19 cellular contexts compared by ENCODE assay signal in the genomic region with DNA sequence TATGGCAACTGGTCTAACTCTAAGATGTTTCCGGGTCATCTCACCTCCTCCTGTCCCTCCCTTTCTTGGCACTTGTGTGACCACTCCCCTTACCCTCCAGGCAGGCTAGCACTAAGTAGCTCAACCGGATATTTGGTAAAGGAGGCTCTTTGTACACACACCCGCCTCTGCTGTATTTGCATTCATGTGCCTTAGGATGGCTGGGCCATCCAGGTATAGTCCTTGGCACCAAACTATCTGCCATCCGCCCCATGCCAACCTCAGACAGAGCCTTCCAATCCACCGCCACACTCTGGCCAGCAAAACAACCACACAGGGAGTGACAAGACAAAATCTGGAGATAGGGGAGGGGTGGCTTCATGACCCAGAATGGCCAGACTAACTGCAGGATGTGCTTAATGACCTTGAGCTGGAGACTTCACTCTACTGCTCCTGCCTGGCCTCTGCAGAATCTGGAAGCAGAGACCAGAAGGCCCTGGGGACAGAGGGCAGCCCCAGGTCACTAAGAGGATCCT. TPM values are rescaled to one million over a fixed set of nuclear protein-coding genes. Genes with fewer than 3 reads are reported as not detected.
A peak's percentile ranks its signal among the peaks of the same experiment; 100 is the strongest.
DNase-seq lines count a peak whose midpoint lies in the region; ATAC-seq, FAIRE-seq and TF ChIP-seq lines count a peak whose summit lies in the region.
"Had no signal": no experiment of that assay in that cellular context is flagged by ENCODE, and none has a peak within 500 bp of the region (broad histone marks: within the 10 kb centered on the region; RNA-seq: fewer than 3 reads in every experiment).

No MANE protein-coding gene starts in this region.

- no peak overlapping the region for H3K27ac Mint-ChIP-seq in natural killer cell
- H3K27ac Mint-ChIP-seq: activated CD4-positive, alpha-beta T cell treated with anti-CD3 and anti-CD28 coated beads, Interleukin-2, amount 10 ng/mL, durations not matched to agents 24 days and 14 days; activated T-helper 1 cell treated with anti-CD3 and anti-CD28 coated beads, Interleukin-12 subunit alpha, Interleukin-12 subunit beta, Interleukin-2, Interleukin-4 antibody, amounts not matched to agents 30 ng/mL and 10 ng/mL and 1 ng/mL, durations not matched to agents 14 hours and 24 hours and 36 hours; T-helper 2 cell treated with Interferon-gamma antibody and Interleukin-4, amounts not matched to agents 5 μg/mL and 100 μg/mL, for 36 hours had no signal

- no peaks in the 10 kb centered on the region for H3K36me3 ChIP-seq in K562 (ENCODE audit: control insufficient read depth, insufficient read depth, low read length)
- H3K36me3 ChIP-seq: neutrophil, right lobe of liver had no signal

- peak; percentile 23 for DNase-seq in A172 (ENCODE audit: low spot score)
- peak; percentile 92 for DNase-seq in LNCaP clone FGC (ENCODE audit: low read depth)
- DNase-seq in K562 (ENCODE audit: extremely low read depth in 1 of 4, low spot score in 3 of 4) = no peak
- no peak for DNase-seq in natural killer cell
- DNase-seq in NCI-H1048 (lab: John Stamatoyannopoulos, UW) = no peak
- no peak for DNase-seq in activated T-cell treated with anti-CD3 and anti-CD28 coated beads, Interleukin-2, amount 50 U/mL, for 4 hours
- DNase-seq in stimulated activated naive CD8-positive, alpha-beta T cell treated with anti-CD3 and anti-CD28 coated beads, Interleukin-15, Interleukin-2, amounts not matched to agents 100 U/mL and 50 U/mL, for 24 hours = no peak
- DNase-seq: activated CD4-positive, alpha-beta T cell treated with anti-CD3 and anti-CD28 coated beads, Interleukin-2, amount 10 ng/mL, durations not matched to agents 24 days and 14 days; amniotic stem cell; mesendoderm; NCI-H2107; SHP77; trophoblast cell had no signal

- TF ChIP-seq POLR2A in K562 (conservative IDR thresholded peaks at IDR 0.05) = no peak

- H3K79me2 ChIP-seq in K562 (ENCODE audit: control insufficient read depth, insufficient read depth, low read length) = no peaks in the 10 kb centered on the region

- BruUV-seq in K562 (replicated peaks; lab: Mats Ljungman, UMichigan) = no TSS peak

- ATAC-seq in K562 = peak; percentile 35; the same call in 1 of the 3 replicates
- peak in 2 of 3 donors; percentile 34 to 67 for ATAC-seq in natural killer cell
- ATAC-seq in activated T-cell treated with anti-CD3 and anti-CD28 coated beads, Interleukin-2, amount 50 U/mL, for 4 hours = no peak
- no peak for ATAC-seq in stimulated activated naive CD8-positive, alpha-beta T cell treated with anti-CD3 and anti-CD28 coated beads, Interleukin-15, Interleukin-2, amounts not matched to agents 100 U/mL and 50 U/mL, for 24 hours
- no peak for ATAC-seq in GM19324 (IDR thresholded peaks at IDR 0.05; ENCODE audit: low FRiP score, unreplicated experiment)
- ATAC-seq: right lobe of liver had no signal

- no peak for FAIRE-seq in K562 (lab: Jason Lieb, UNC)

- peaks cover 13 to 24% of the 10 kb centered on the region in 2 experiments; a peak in 4 of 5 replicates for H3K27me3 ChIP-seq in K562 (ENCODE audit: control insufficient read depth in 2 of 2, insufficient read depth in 2 of 2, low read length in 2 of 2)

- H3K27ac ChIP-seq in K562 (ENCODE audit: extremely low read depth, low read depth, low read length) = no peak overlapping the region
- H3K27ac ChIP-seq: epithelial cell of prostate, neutrophil, right lobe of liver had no signal

- H3K36me3 Mint-ChIP-seq in natural killer cell = no peaks in the 10 kb centered on the region
- H3K36me3 Mint-ChIP-seq in activated T-cell treated with anti-CD3 and anti-CD28 coated beads, Interleukin-2, amount 50 U/mL, for 4 hours (ENCODE audit: insufficient read depth) = no peaks in the 10 kb centered on the region

- no peaks in the 10 kb centered on the region for H3K9me1 ChIP-seq in K562 (ENCODE audit: control insufficient read depth, insufficient read depth, low read length)

- TF ChIP-seq RAD21 in K562 (CRISPR knock-in tag; conservative IDR thresholded peaks at IDR 0.05 in 1 of 2, IDR thresholded peaks at IDR 0.05 in 1 of 2) = no peak

- WGBS in K562 (ENCODE audit: insufficient coverage, low coverage, missing lambda C conversion rate) = 0% methylated on average over 5 of the region's 5 CpGs

- TF ChIP-seq EP300 in K562 (IDR thresholded peaks at IDR 0.05; ENCODE audit: low read length) = no peak

- POLR2A ChIA-PET in K562 (lab: Yijun Ruan, JAX) = interaction anchor here (0.7 to 1.0 kb wide), 2 partner anchors 92 to 101 kb away, joined by 3 read pairs; no protein-coding TSS in a partner anchor

- CTCF ChIA-PET in K562 (lab: Yijun Ruan, JAX; ENCODE audit: low intra/inter-chr PET ratio) = no interaction called here

- no peak overlapping the region for H3K9ac ChIP-seq in K562 (ENCODE audit: insufficient read depth in 1 of 2, low read depth in 2 of 2, low read length in 2 of 2)

- in situ Hi-C loops in K562 (cut with MboI) = no loop called here

- peaks cover 0 to 5% of the 10 kb centered on the region in 2 donors for H3K4me1 Mint-ChIP-seq in natural killer cell
- H3K4me1 Mint-ChIP-seq in activated T-cell treated with anti-CD3 and anti-CD28 coated beads, Interleukin-2, amount 50 U/mL, for 4 hours (ENCODE audit: low read depth) = peaks cover 3% of the 10 kb centered on the region

- H3K9me3 Mint-ChIP-seq in natural killer cell = no peaks in the 10 kb centered on the region
- peaks cover 5% of the 10 kb centered on the region for H3K9me3 Mint-ChIP-seq in activated T-cell treated with anti-CD3 and anti-CD28 coated beads, Interleukin-2, amount 50 U/mL, for 4 hours
- H3K9me3 Mint-ChIP-seq: activated T-helper 1 cell treated with anti-CD3 and anti-CD28 coated beads, Interleukin-12 subunit alpha, Interleukin-12 subunit beta, Interleukin-2, Interleukin-4 antibody, amounts not matched to agents 30 ng/mL and 10 ng/mL and 1 ng/mL, durations not matched to agents 14 hours and 24 hours and 36 hours had no signal

- H2AFZ ChIP-seq in K562 (ENCODE audit: low read depth, low read length) = no peak overlapping the region

- peaks cover 0 to 2% of the 10 kb centered on the region in 2 experiments; a peak in 2 of 5 replicates for H3K4me1 ChIP-seq in K562 (replicated peaks in 1 of 2; ENCODE audit: control insufficient read depth in 2 of 2, insufficient read depth in 2 of 2, low read length in 2 of 2)
- H3K4me1 ChIP-seq: right lobe of liver had no signal

- no peak overlapping the region for H3K4me3 ChIP-seq in LNCaP clone FGC (ENCODE audit: low read depth, low read length)
- no peak overlapping the region for H3K4me3 ChIP-seq in K562
- H3K4me3 ChIP-seq: right lobe of liver had no signal

- no peaks in the 10 kb centered on the region for H3K9me3 ChIP-seq in K562 (replicated peaks; ENCODE audit: control insufficient read depth, insufficient read depth, low read depth, low read length)
- H3K9me3 ChIP-seq: neutrophil, right lobe of liver had no signal

- intact Hi-C loops in K562 (cut with micrococcal nuclease) = no loop called here
- intact Hi-C loops in natural killer cell (cut with micrococcal nuclease) = no loop called here

- TF ChIP-seq CTCF in LNCaP clone FGC (IDR thresholded peaks at IDR 0.05; ENCODE audit: control insufficient read depth, extremely low read depth, insufficient read depth) (no peak), K562 (IDR thresholded peaks at IDR 0.05 in 2 of 3, conservative IDR thresholded peaks at IDR 0.05 in 1 of 3; ENCODE audit: insufficient read depth in 2 of 3, low read depth in 1 of 3, low read length in 3 of 3) (no peak), natural killer cell (IDR thresholded peaks at IDR 0.05) (no peak)

- H3K4me2 ChIP-seq in K562 (ENCODE audit: insufficient read depth, low read length) = no peak overlapping the region

- H3K27me3 Mint-ChIP-seq in natural killer cell (ENCODE audit: low read depth in 2 of 2) = peaks cover 29 to 40% of the 10 kb centered on the region in 2 donors
- peaks cover 30% of the 10 kb centered on the region for H3K27me3 Mint-ChIP-seq in activated T-cell treated with anti-CD3 and anti-CD28 coated beads, Interleukin-2, amount 50 U/mL, for 4 hours (ENCODE audit: low read depth)

- no peak overlapping the region for H3K4me3 Mint-ChIP-seq in natural killer cell
- no peak overlapping the region for H3K4me3 Mint-ChIP-seq in activated T-cell treated with anti-CD3 and anti-CD28 coated beads, Interleukin-2, amount 50 U/mL, for 4 hours
- H3K4me3 Mint-ChIP-seq: activated CD4-positive, alpha-beta T cell treated with anti-CD3 and anti-CD28 coated beads, Interleukin-2, amount 10 ng/mL, durations not matched to agents 24 days and 14 days; activated T-helper 1 cell treated with anti-CD3 and anti-CD28 coated beads, Interleukin-12 subunit alpha, Interleukin-12 subunit beta, Interleukin-2, Interleukin-4 antibody, amounts not matched to agents 30 ng/mL and 10 ng/mL and 1 ng/mL, durations not matched to agents 14 hours and 24 hours and 36 hours; T-helper 2 cell treated with Interferon-gamma antibody and Interleukin-4, amounts not matched to agents 5 μg/mL and 100 μg/mL, for 36 hours had no signal

- H4K20me1 ChIP-seq in K562 (replicated peaks; ENCODE audit: control insufficient read depth, insufficient read depth, low read length) = no peaks in the 10 kb centered on the region

RNA-seq across cellular contexts. Expression of gene CDK18, which starts 59.5 kb away (rescaled TPM):
- total RNA-seq in A172 (2014; rRNA removed; shearing (Covaris generic)) = 31.5 and 34.9 TPM in 2 replicates
- total RNA-seq in K562 (2011; cell fraction: chromatin; rRNA removed; ENCODE audit: low replicate concordance) = 0.63 and 3.1 TPM in 2 replicates
- 0.92 and 1.2 TPM in 2 replicates for total RNA-seq in K562 (2011; cell fraction: nucleolus; rRNA removed)
- total RNA-seq in K562 (2011; cell fraction: nucleoplasm; rRNA removed) = 1.0 and 1.7 TPM in 2 replicates
- 0.05 TPM in 1 of 2 replicates, not detected in the other for total RNA-seq in K562 (2014; rRNA removed)
- 0.07 TPM in 1 of 2 replicates, not detected in the other for total RNA-seq in K562 (2014; rRNA removed; fragmentation: Illumina TruSeq; extraction: Trizol)
- total RNA-seq in K562 (2015; rRNA removed; fragmentation: Illumina TruSeq; extraction: Trizol) = 0.23 and 0.69 TPM in 2 replicates
- 0.34 and 0.44 TPM in 2 replicates for total RNA-seq in K562 (2021)
- polyA plus RNA-seq in K562 (2011; rRNA removed) = 0.17 and 0.20 TPM in 2 replicates
- polyA plus RNA-seq in K562 (2011; cell fraction: cytosol; rRNA removed) = 0.06 and 0.25 TPM in 2 replicates
- polyA plus RNA-seq in K562 (2011; cell fraction: nucleus; rRNA removed) = 0.51 and 1.9 TPM in 2 replicates
- polyA plus RNA-seq in K562 (2012) = 0.46 and 1.4 TPM in 2 replicates
- polyA plus RNA-seq in K562 (2014; fragmentation: Illumina TruSeq; extraction: Trizol) = 0.51 and 0.61 TPM in 2 replicates
- not detected for polyA plus RNA-seq in K562 (2014; fragmentation: Nextera tagmentation; extraction: Ambion mirVana)
- polyA plus RNA-seq in K562 (2014; rRNA removed) = 0.08 and 0.19 TPM in 2 replicates
- polyA minus RNA-seq in K562 (2011; rRNA and poly(A)+ RNA removed) = 0.18 and 0.28 TPM in 2 replicates
- polyA minus RNA-seq in K562 (2011; cell fraction: cytosol; rRNA and poly(A)+ RNA removed) = not detected in 2 replicates
- polyA minus RNA-seq in K562 (2011; cell fraction: nucleus; rRNA and poly(A)+ RNA removed) = 0.56 and 1.6 TPM in 2 replicates
- 1 to 10 TPM; 1.9 to 5.3 (median 4.0) TPM for total RNA-seq in natural killer cell
- 1 to 10 TPM in 1 of 3 donors, under 1 TPM in 2; 0.76 to 1.9 (median 0.95) TPM for total RNA-seq in activated T-cell treated with anti-CD3 and anti-CD28 coated beads, Interleukin-2, amount 50 U/mL, for 4 hours

Comparison
In these comparisons a context has a peak if more than half of its experiments do, and no peak if none do; other contexts are left out.
1. DNase-seq: peak in A172 (single experiment) and LNCaP clone FGC (single experiment); none in K562 (0 of 4), natural killer cell (single experiment), NCI-H1048 (single experiment), activated T-cell treated with anti-CD3 and anti-CD28 coated beads, Interleukin-2, amount 50 U/mL, for 4 hours (single experiment) and stimulated activated naive CD8-positive, alpha-beta T cell treated with anti-CD3 and anti-CD28 coated beads, Interleukin-15, Interleukin-2, amounts not matched to agents 100 U/mL and 50 U/mL, for 24 hours (single experiment).
2. ATAC-seq: peak in K562 (single experiment) and natural killer cell (2 of 3); none in activated T-cell treated with anti-CD3 and anti-CD28 coated beads, Interleukin-2, amount 50 U/mL, for 4 hours (0 of 2), stimulated activated naive CD8-positive, alpha-beta T cell treated with anti-CD3 and anti-CD28 coated beads, Interleukin-15, Interleukin-2, amounts not matched to agents 100 U/mL and 50 U/mL, for 24 hours (single experiment) and GM19324 (single experiment).